In the genomic region with DNA sequence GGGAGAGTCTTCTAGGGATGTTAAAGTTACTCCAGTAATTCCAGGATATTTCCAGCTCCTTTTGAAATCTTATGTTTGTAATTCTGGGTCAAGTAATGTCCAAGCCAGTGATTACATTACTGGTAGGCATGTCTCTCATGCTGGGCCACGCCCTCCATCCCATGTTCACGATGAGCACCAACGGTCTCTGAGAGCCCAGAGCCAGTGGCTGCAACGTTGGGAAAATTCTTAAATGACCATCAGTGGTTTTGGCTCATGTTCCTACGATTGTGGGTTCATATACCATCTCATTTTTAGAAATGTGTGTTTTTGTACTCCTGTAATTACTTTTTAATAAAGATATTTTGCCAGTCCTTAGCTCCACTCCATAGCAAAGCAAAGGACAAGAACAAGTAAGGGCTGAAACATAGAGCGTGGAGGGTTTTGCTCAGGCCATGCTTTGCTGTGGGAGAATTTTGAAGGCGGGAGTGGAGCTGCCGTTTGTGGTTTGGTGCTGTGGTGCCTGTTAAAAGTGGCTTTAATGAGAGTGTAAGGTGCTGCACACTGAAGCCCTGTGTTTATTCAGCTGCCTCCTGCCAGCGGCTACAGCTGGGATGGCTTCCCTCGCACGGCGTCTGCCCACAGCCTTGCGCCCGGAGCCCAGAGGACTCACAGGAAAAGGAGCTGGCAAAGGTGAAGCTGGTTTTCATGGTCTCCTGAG, we compare ENCODE assay signal across 13 cellular contexts. TPM values are rescaled to one million over a fixed set of nuclear protein-coding genes. Genes with fewer than 3 reads are reported as not detected.
DNase-seq lines count a peak whose midpoint lies in the region; ATAC-seq and TF ChIP-seq lines count a peak whose summit lies in the region.
"Had no signal": no experiment of that assay in that cellular context is flagged by ENCODE, and none has a peak within 500 bp of the region (broad histone marks: within the 10 kb centered on the region; RNA-seq: fewer than 3 reads in every experiment).

No MANE protein-coding gene starts in this region.

- no peak overlapping the region for H3K27ac ChIP-seq in left lung
- H3K27ac ChIP-seq: VCaP had no signal

- H3K27me3 Mint-ChIP-seq in Caco-2 (ENCODE audit: insufficient read depth, unreplicated experiment): no peaks in the 10 kb centered on the region
- no peaks in the 10 kb centered on the region for H3K27me3 Mint-ChIP-seq in activated CD4-positive, alpha-beta T cell treated with anti-CD3 and anti-CD28 coated beads, Interleukin-2, amount 10 ng/mL, durations not matched to agents 24 days and 14 days

- CTCF ChIA-PET in Caco-2 (lab: Charles Lee): interaction anchor here (2.8 kb wide), 1 partner anchor 36 kb away, joined by 13 read pairs; no protein-coding TSS in a partner anchor
- CTCF ChIA-PET in GM10248 (lab: Yijun Ruan, JAX): interaction anchor here (0.7 to 1.9 kb wide), 4 partner anchors 10 to 63 kb away, joined by 3 to 6 read pairs (median 5); no protein-coding TSS in a partner anchor

- intact Hi-C loops in Caco-2 (cut with micrococcal nuclease; ENCODE audit: unreplicated experiment) (no loop called here), left lung (cut with DNase I) (no loop called here)
- intact Hi-C loops in activated CD4-positive, alpha-beta T cell treated with anti-CD3 and anti-CD28 coated beads, Interleukin-2, amount 10 ng/mL, durations not matched to agents 24 days and 14 days (cut with micrococcal nuclease): no loop called here

- H3K36me3 ChIP-seq in Caco-2 (ENCODE audit: control insufficient read depth, insufficient read depth, low read length) (peaks cover 1% of the 10 kb centered on the region; the same call in 1 of the 2 replicates), left lung (peaks cover 0 to 21% of the 10 kb centered on the region in 2 donors)

- H3K4me3 ChIP-seq in Caco-2 (ENCODE audit: low read depth, low read length) (no peak overlapping the region), left lung (no peak overlapping the region)

- H3K4me3 Mint-ChIP-seq in Caco-2 (ENCODE audit: unreplicated experiment): no peak overlapping the region
- no peak overlapping the region for H3K4me3 Mint-ChIP-seq in activated CD4-positive, alpha-beta T cell treated with anti-CD3 and anti-CD28 coated beads, Interleukin-2, amount 10 ng/mL, durations not matched to agents 24 days and 14 days
- H3K4me3 Mint-ChIP-seq: stimulated activated naive CD8-positive, alpha-beta T cell treated with anti-CD3 and anti-CD28 coated beads, Interleukin-15, amount 100 ng/mL, for 72 hours had no signal

- H3K36me3 Mint-ChIP-seq in Caco-2 (ENCODE audit: insufficient read depth, unreplicated experiment): peaks cover 38% of the 10 kb centered on the region
- H3K36me3 Mint-ChIP-seq in activated CD4-positive, alpha-beta T cell treated with anti-CD3 and anti-CD28 coated beads, Interleukin-2, amount 10 ng/mL, durations not matched to agents 24 days and 14 days (ENCODE audit: low read depth): peaks cover 22% of the 10 kb centered on the region

- DNase-seq in Caco-2 (no peak), NCI-H146 (lab: John Stamatoyannopoulos, UW) (peak; percentile 92), UCSD-AML1 (lab: John Stamatoyannopoulos, UW; ENCODE audit: unreplicated experiment) (peak; percentile 73), left lung (peak in 1 of 2 donors; percentile 80), GM10248 (ENCODE audit: extremely low spot score) (no peak), GOT3 (lab: John Stamatoyannopoulos, UW) (no peak)
- DNase-seq in activated CD4-positive, alpha-beta T cell treated with anti-CD3 and anti-CD28 coated beads, Interleukin-2, amount 10 ng/mL, durations not matched to agents 24 days and 14 days: no peak
- DNase-seq in stimulated activated CD4-positive, alpha-beta T cell treated with anti-CD3 and anti-CD28 coated beads, Interleukin-4, amount 100 ng/mL, for 1 hour: no peak
- DNase-seq: activated gamma-delta T cell; effector memory CD4-positive, alpha-beta T cell; NCI-H446 treated with DMSO at 0.1 percent for 48 hours; stimulated activated naive CD8-positive, alpha-beta T cell treated with anti-CD3 and anti-CD28 coated beads, Interleukin-15, amount 100 ng/mL, for 72 hours had no signal

- no peaks in the 10 kb centered on the region for H3K27me3 ChIP-seq in Caco-2 (replicated peaks; ENCODE audit: control insufficient read depth, insufficient read depth, low read length)
- no peaks in the 10 kb centered on the region for H3K27me3 ChIP-seq in left lung

- peak; percentile 53 for ATAC-seq in left lung
- ATAC-seq: stimulated activated naive CD8-positive, alpha-beta T cell treated with anti-CD3 and anti-CD28 coated beads, Interleukin-15, amount 100 ng/mL, for 72 hours had no signal

- H3K4me1 ChIP-seq in Caco-2 (peaks cover 30% of the 10 kb centered on the region), left lung (no peaks in the 10 kb centered on the region)

- no peaks in the 10 kb centered on the region for H3K9me3 ChIP-seq in Caco-2
- no peaks in the 10 kb centered on the region for H3K9me3 ChIP-seq in left lung

- no TSS peak for BruUV-seq in Caco-2 (replicated peaks; lab: Mats Ljungman, UMichigan)

- TF ChIP-seq CTCF in Caco-2 (IDR thresholded peaks at IDR 0.05; ENCODE audit: insufficient read depth in 1 of 2, low read depth in 1 of 2, low read length in 1 of 2, severe bottlenecking in 1 of 2, unreplicated experiment in 1 of 2) (no peak), left lung (IDR thresholded peaks at IDR 0.05) (no peak), GM10248 (IDR thresholded peaks at IDR 0.05; ENCODE audit: control extremely low read depth, extremely low read depth, low read depth, missing control alignments) (no peak)

- POLR2A ChIA-PET in Caco-2 (lab: Charles Lee) (no interaction called here), GM10248 (lab: Yijun Ruan, JAX) (no interaction called here)

- H3K9me3 Mint-ChIP-seq in Caco-2 (ENCODE audit: unreplicated experiment): peaks cover 9% of the 10 kb centered on the region
- no peaks in the 10 kb centered on the region for H3K9me3 Mint-ChIP-seq in activated CD4-positive, alpha-beta T cell treated with anti-CD3 and anti-CD28 coated beads, Interleukin-2, amount 10 ng/mL, durations not matched to agents 24 days and 14 days

- H3K27ac Mint-ChIP-seq in Caco-2 (ENCODE audit: unreplicated experiment): peak overlapping the region; percentile 53
- H3K27ac Mint-ChIP-seq in activated CD4-positive, alpha-beta T cell treated with anti-CD3 and anti-CD28 coated beads, Interleukin-2, amount 10 ng/mL, durations not matched to agents 24 days and 14 days: no peak overlapping the region

- H3K4me1 Mint-ChIP-seq in Caco-2 (ENCODE audit: low read depth, unreplicated experiment): peaks cover 8% of the 10 kb centered on the region
- H3K4me1 Mint-ChIP-seq in activated CD4-positive, alpha-beta T cell treated with anti-CD3 and anti-CD28 coated beads, Interleukin-2, amount 10 ng/mL, durations not matched to agents 24 days and 14 days: peaks cover 13% of the 10 kb centered on the region

RNA-seq across cellular contexts. Expression of a gene that starts 28.9 kb away (rescaled TPM):
- 11.3 and 13.6 TPM in 2 replicates for total RNA-seq in Caco-2 (2022)
- 10 to 100 TPM; 14.7 to 16.6 TPM for total RNA-seq in left lung
- 7.6 and 7.8 TPM in 2 replicates for total RNA-seq in activated CD4-positive, alpha-beta T cell treated with anti-CD3 and anti-CD28 coated beads, Interleukin-2, amount 10 ng/mL, durations not matched to agents 24 days and 14 days

Comparison
In these comparisons a context has a peak if more than half of its experiments do, and no peak if none do; other contexts are left out.
1. DNase-seq: peak in NCI-H146 (single experiment) and UCSD-AML1 (single experiment); none in Caco-2 (0 of 2), GM10248 (single experiment), GOT3 (single experiment), activated CD4-positive, alpha-beta T cell treated with anti-CD3 and anti-CD28 coated beads, Interleukin-2, amount 10 ng/mL, durations not matched to agents 24 days and 14 days (single experiment) and stimulated activated CD4-positive, alpha-beta T cell treated with anti-CD3 and anti-CD28 coated beads, Interleukin-4, amount 100 ng/mL, for 1 hour (single experiment).